Comparison of ENCODE assay signal across 36 cellular contexts in genomic region chr12:101582937-101583336, GRCh38. TPM values are rescaled to one million over a fixed set of nuclear protein-coding genes. Genes with fewer than 3 reads are reported as not detected.
"Had no signal": no experiment of that assay in that cellular context is flagged by ENCODE, and none has a peak within 500 bp of the region (broad histone marks: within the 10 kb centered on the region; RNA-seq: fewer than 3 reads in every experiment).

No MANE protein-coding gene starts in this region.

- H3K36me3 ChIP-seq: ascending aorta, cardiac muscle cell had no signal

- H3K27ac Mint-ChIP-seq: activated CD8-positive, alpha-beta T cell treated with anti-CD3 and anti-CD28 coated beads, Interleukin-2, amount 10 ng/mL, durations not matched to agents 7 days and 5 days; activated naive CD4-positive, alpha-beta T cell treated with anti-CD3 and anti-CD28 coated beads, Interleukin-2, amount 50 U/mL, for 24 hours; activated naive CD8-positive, alpha-beta T cell treated with anti-CD3 and anti-CD28 coated beads, Interleukin-2, amount 10 ng/mL, durations not matched to agents 7 days and 5 days; activated T-cell treated with anti-CD3 and anti-CD28 coated beads, Interleukin-2, amount 50 U/mL, for 24 hours; activated T-helper 2 cell treated with anti-CD3 and anti-CD28 coated beads, Interferon-gamma antibody, Interleukin-2, Interleukin-4, amounts not matched to agents 10 μg/mL and 5 μg/mL and 100 μg/mL, durations not matched to agents 14 hours and 24 hours and 36 hours had no signal

- H3K4me2 ChIP-seq: PC-9 had no signal

- H3K4me1 Mint-ChIP-seq: activated naive CD4-positive, alpha-beta T cell treated with anti-CD3 and anti-CD28 coated beads, Interleukin-2, amount 50 U/mL, for 24 hours; activated naive CD8-positive, alpha-beta T cell treated with anti-CD3 and anti-CD28 coated beads, Interleukin-2, amount 10 ng/mL, durations not matched to agents 7 days and 5 days; central memory CD8-positive, alpha-beta T cell had no signal

- H3K4me3 Mint-ChIP-seq: activated CD8-positive, alpha-beta T cell treated with anti-CD3 and anti-CD28 coated beads, Interleukin-2, amount 10 ng/mL, durations not matched to agents 7 days and 5 days; activated naive CD4-positive, alpha-beta T cell treated with anti-CD3 and anti-CD28 coated beads, Interleukin-2, amount 50 U/mL, for 24 hours; activated naive CD8-positive, alpha-beta T cell treated with anti-CD3 and anti-CD28 coated beads, Interleukin-2, amount 10 ng/mL, durations not matched to agents 7 days and 5 days; activated T-cell treated with anti-CD3 and anti-CD28 coated beads, Interleukin-2, amount 50 U/mL, for 24 hours; central memory CD8-positive, alpha-beta T cell had no signal

- H3K9me3 Mint-ChIP-seq: activated naive CD4-positive, alpha-beta T cell treated with anti-CD3 and anti-CD28 coated beads, Interleukin-2, amount 50 U/mL, for 24 hours; activated naive CD8-positive, alpha-beta T cell treated with anti-CD3 and anti-CD28 coated beads, Interleukin-2, amount 10 ng/mL, durations not matched to agents 7 days and 5 days; activated T-cell treated with anti-CD3 and anti-CD28 coated beads, Interleukin-2, amount 50 U/mL, for 24 hours; activated T-helper 2 cell treated with anti-CD3 and anti-CD28 coated beads, Interferon-gamma antibody, Interleukin-2, Interleukin-4, amounts not matched to agents 10 μg/mL and 5 μg/mL and 100 μg/mL, durations not matched to agents 14 hours and 24 hours and 36 hours; central memory CD8-positive, alpha-beta T cell had no signal

- H2AFZ ChIP-seq: PC-9 had no signal

- ATAC-seq: activated CD8-positive, alpha-beta T cell treated with anti-CD3 and anti-CD28 coated beads, Interleukin-2, amount 10 ng/mL, durations not matched to agents 7 days and 5 days; Right ventricle myocardium inferior had no signal

- DNase-seq: activated CD4-positive, alpha-beta T cell treated with anti-CD3 and anti-CD28 coated beads for 1 hour; activated CD4-positive, alpha-beta T cell treated with anti-CD3 and anti-CD28 coated beads for 48 hours; activated CD4-positive, alpha-beta T cell treated with anti-CD3 and anti-CD28 coated beads, Interleukin-2, amount 50 U/mL, for 4 hours; activated CD4-positive, CD25-positive, alpha-beta regulatory T cell; activated CD8-positive, alpha-beta T cell treated with anti-CD3 and anti-CD28 coated beads, Interleukin-2, amount 10 ng/mL, durations not matched to agents 7 days and 5 days; activated gamma-delta T cell; activated naive CD4-positive, alpha-beta T cell treated with Interleukin-2 at 50 U/mL for 16 hours; activated naive CD8-positive, alpha-beta T cell treated with anti-CD3 and anti-CD28 coated beads, Interleukin-2, amount 10 ng/mL, durations not matched to agents 7 days and 5 days; activated T-cell treated with anti-CD3 and anti-CD28 coated beads, Interleukin-2, amount 50 U/mL, for 24 hours; amygdala; Karpas-422; NCI-H1048; NCI-H1105 treated with DMSO at 0.1 percent for 48 hours; NCI-H1436; NCI-H1694; NCI-H1930; NCI-H2081 treated with DMSO at 0.1 percent for 48 hours; NCI-H226; NCI-H446 treated with DMSO at 0.1 percent for 48 hours; NCI-H69; NK-92 treated with Interleukin-12 subunit alpha and Interleukin-12 subunit beta, amount 100 ng/mL, for 24 hours; PC-9; SIG-M5; SW 1271; T-helper 1 cell; T-helper 2 cell; T-helper 9 cell had no signal

- H3K9me3 ChIP-seq: ascending aorta had no signal

- H3K27me3 ChIP-seq: ascending aorta had no signal

- H3K36me3 Mint-ChIP-seq: activated naive CD4-positive, alpha-beta T cell treated with anti-CD3 and anti-CD28 coated beads, Interleukin-2, amount 50 U/mL, for 24 hours; activated naive CD8-positive, alpha-beta T cell treated with anti-CD3 and anti-CD28 coated beads, Interleukin-2, amount 10 ng/mL, durations not matched to agents 7 days and 5 days had no signal

- H3K27ac ChIP-seq: ascending aorta, cardiac muscle cell, PC-9, RWPE1, VCaP had no signal

- H3K4me3 ChIP-seq: ascending aorta, cardiac muscle cell, PC-9 had no signal

- H3K4me1 ChIP-seq: ascending aorta had no signal

RNA-seq across cellular contexts. Expression of gene MYBPC1, which starts 11.8 kb away (rescaled TPM):
- total RNA-seq: activated CD8-positive, alpha-beta T cell treated with anti-CD3 and anti-CD28 coated beads, Interleukin-2, amount 10 ng/mL, durations not matched to agents 7 days and 5 days; activated naive CD8-positive, alpha-beta T cell treated with anti-CD3 and anti-CD28 coated beads, Interleukin-2, amount 10 ng/mL, durations not matched to agents 7 days and 5 days; activated T-helper 2 cell treated with anti-CD3 and anti-CD28 coated beads, Interferon-gamma antibody, Interleukin-2, Interleukin-4, amounts not matched to agents 10 μg/mL and 5 μg/mL and 100 μg/mL, durations not matched to agents 14 hours and 24 hours and 36 hours; ascending aorta; cardiac muscle cell; OCI-LY7; PC-9 had no signal
